1 cellular context compared by ENCODE assay signal in genomic region chr12:130977046-130977758, GRCh38.
TF ChIP-seq lines count a peak whose summit lies in the region.

No MANE protein-coding gene starts in this region.

TF ChIP-seq in H1, 55 proteins besides CTCF, POLR2A, EP300 and RAD21:
- TF ChIP-seq EZH2 (IDR thresholded peaks at IDR 0.05; ENCODE audit: low read depth, low read length, severe bottlenecking) = no peak
- TF ChIP-seq TEAD4 (IDR thresholded peaks at IDR 0.05; ENCODE audit: low read depth, low read length) = no peak
- no peak for TF ChIP-seq POLR2AphosphoS5 (IDR thresholded peaks at IDR 0.05; ENCODE audit: low read depth, low read length)
- TF ChIP-seq SRF (IDR thresholded peaks at IDR 0.05; ENCODE audit: low read depth, low read length) = no peak
TF ChIP-seq in H1: peak in this region for 0.
